9 cellular contexts compared by ENCODE assay signal in genomic region chr19:35495107-35496064, GRCh38. TPM values are rescaled to one million over a fixed set of nuclear protein-coding genes. Genes with fewer than 3 reads are reported as not detected.
DNase-seq lines count a peak whose midpoint lies in the region; ATAC-seq and TF ChIP-seq lines count a peak whose summit lies in the region.
"Had no signal": no experiment of that assay in that cellular context is flagged by ENCODE, and none has a peak within 500 bp of the region (broad histone marks: within the 10 kb centered on the region; RNA-seq: fewer than 3 reads in every experiment).

No MANE protein-coding gene starts in this region.

- H3K4me3 ChIP-seq in DOHH2 (ENCODE audit: low read length) (peak overlapping the region; percentile 45), psoas muscle (no peak overlapping the region), vagina (no peak overlapping the region)

- peak in 58 of 76 experiments; percentile 10 to 74 (median 48) for DNase-seq in HUDEP-2 (lab: John Stamatoyannopoulos, UW; ENCODE audit: unreplicated experiment in 76 of 76)
- DNase-seq in SKM-1 treated with dmso at 0.1 percent for 144 hours (lab: John Stamatoyannopoulos, UW; ENCODE audit: unreplicated experiment), result peak; percentile 54
- DNase-seq in activated naive CD4-positive, alpha-beta T cell treated with anti-CD3 and anti-CD28 coated beads, Interleukin-2, amount 50 U/mL, for 72 hours (ENCODE audit: low spot score in 2 of 2), result peak; percentile 75 to 78
- DNase-seq in Right ventricle myocardium inferior (ENCODE audit: missing footprints), result peak; percentile 87
- DNase-seq in psoas muscle, result peak; percentile 57 to 78
- no peak for DNase-seq in vagina (ENCODE audit: extremely low spot score in 2 of 2)

- H3K9me3 Mint-ChIP-seq in activated naive CD4-positive, alpha-beta T cell treated with anti-CD3 and anti-CD28 coated beads, Interleukin-2, amount 50 U/mL, for 72 hours, result no peaks in the 10 kb centered on the region

- H3K79me2 ChIP-seq in DOHH2 (ENCODE audit: control insufficient read depth, low read length), result no peaks in the 10 kb centered on the region

- H3K4me2 ChIP-seq in DOHH2 (ENCODE audit: low read length), result peak overlapping the region; percentile 56

- H3K27me3 ChIP-seq in DOHH2 (ENCODE audit: control insufficient read depth, low read length) (peaks cover 24% of the 10 kb centered on the region), psoas muscle (ENCODE audit: insufficient read depth in 3 of 3, low read length in 2 of 3) (peaks cover 0 to 4% (median 0%) of the 10 kb centered on the region in 3 donors), vagina (no peaks in the 10 kb centered on the region)

- no peaks in the 10 kb centered on the region for H3K9me3 ChIP-seq in DOHH2 (ENCODE audit: control insufficient read depth, insufficient read depth, low read length)
- H3K9me3 ChIP-seq in psoas muscle, result no peaks in the 10 kb centered on the region
- no peaks in the 10 kb centered on the region for H3K9me3 ChIP-seq in vagina

- no peaks in the 10 kb centered on the region for H4K20me1 ChIP-seq in DOHH2 (ENCODE audit: control insufficient read depth, insufficient read depth, low read depth, low read length)

- H3F3A ChIP-seq in DOHH2 (ENCODE audit: control insufficient read depth, insufficient read depth), result no peaks in the 10 kb centered on the region; the same call in 1 of the 2 replicates

- intact Hi-C loops in Right ventricle myocardium inferior (cut with DNase I) (loop anchor here (2.0 kb wide), 1 partner anchor 143 kb away; no protein-coding TSS in a partner anchor), psoas muscle (cut with DNase I) (loop anchor here (2.0 to 10.0 kb wide), 3 partner anchors 141 to 221 kb away; partner anchors contain the start of gene FFAR3 (in 1 of the 2)), vagina (cut with DNase I) (loop anchor here (10.0 kb wide), 1 partner anchor 141 kb away; the partner anchor contains the start of gene FFAR3)

- no peaks in the 10 kb centered on the region for H3K9me2 ChIP-seq in DOHH2 (replicated peaks; ENCODE audit: control insufficient read depth, low read length)

- H3K36me3 Mint-ChIP-seq in activated naive CD4-positive, alpha-beta T cell treated with anti-CD3 and anti-CD28 coated beads, Interleukin-2, amount 50 U/mL, for 72 hours, result no peaks in the 10 kb centered on the region

- no peak for TF ChIP-seq POLR2A in vagina (IDR thresholded peaks at IDR 0.05)

- H3K36me3 ChIP-seq in DOHH2 (ENCODE audit: control insufficient read depth, low read length), result peaks cover 7% of the 10 kb centered on the region; the same call in 1 of the 2 replicates
- H3K36me3 ChIP-seq in psoas muscle (ENCODE audit: insufficient read depth in 1 of 2, low read depth in 1 of 2), result no peaks in the 10 kb centered on the region
- no peaks in the 10 kb centered on the region for H3K36me3 ChIP-seq in vagina

- peak; percentile 94 to 98 for ATAC-seq in activated naive CD4-positive, alpha-beta T cell treated with anti-CD3 and anti-CD28 coated beads, Interleukin-2, amount 50 U/mL, for 72 hours
- peak; percentile 92 for ATAC-seq in Right ventricle myocardium inferior
- ATAC-seq in psoas muscle, result peak; percentile 79 to 91 (median 85)
- no peak for ATAC-seq in GM21576 (IDR thresholded peaks at IDR 0.05; ENCODE audit: unreplicated experiment)

- H3K4me1 ChIP-seq in DOHH2 (ENCODE audit: control insufficient read depth, low read length) (peaks cover 29% of the 10 kb centered on the region), psoas muscle (peaks cover 3% of the 10 kb centered on the region), vagina (peaks cover 5% of the 10 kb centered on the region)

- TF ChIP-seq CTCF in DOHH2 (IDR thresholded peaks at IDR 0.05; ENCODE audit: low read depth, low read length, poor library complexity, severe bottlenecking) (peak; percentile 97), psoas muscle (IDR thresholded peaks at IDR 0.05) (peak; percentile 89), vagina (IDR thresholded peaks at IDR 0.05) (peak; percentile 67 to 92 (median 78))

- H3K27ac ChIP-seq in DOHH2 (ENCODE audit: low read depth, low read length) (no peak overlapping the region), psoas muscle (no peak overlapping the region), vagina (peak overlapping the region; percentile 31)
- H3K27ac ChIP-seq: epithelial cell of prostate had no signal

- 22 to 25% (median 23%) methylated on average over 29 to 30 of the region's 30 CpGs for WGBS in psoas muscle, 3 donors

- H3K27ac Mint-ChIP-seq in activated naive CD4-positive, alpha-beta T cell treated with anti-CD3 and anti-CD28 coated beads, Interleukin-2, amount 50 U/mL, for 72 hours, result no peak overlapping the region

RNA-seq across cellular contexts. Expression of gene KRTDAP, which starts 5.1 kb away (rescaled TPM):
- not detected for total RNA-seq in activated naive CD4-positive, alpha-beta T cell treated with anti-CD3 and anti-CD28 coated beads, Interleukin-2, amount 50 U/mL, for 72 hours
- total RNA-seq in Right ventricle myocardium inferior (not detected), psoas muscle (not detected), vagina (687 TPM)
- polyA plus RNA-seq in psoas muscle, result not detected

RNA-seq across cellular contexts. Expression of gene DMKN, which starts 18.1 kb away (rescaled TPM):
- total RNA-seq in activated naive CD4-positive, alpha-beta T cell treated with anti-CD3 and anti-CD28 coated beads, Interleukin-2, amount 50 U/mL, for 72 hours, result 1 to 10 TPM in 1 of 2 donors, under 1 TPM in 1; 0.46 to 3.6 TPM
- total RNA-seq in Right ventricle myocardium inferior (3.4 TPM), psoas muscle (under 1 TPM in 3 of 4 donors, not detected in 1; 0.44 to 0.63 (median 0.45) TPM), vagina (237 TPM)
- under 1 TPM; 0.21 to 0.77 (median 0.73) TPM for polyA plus RNA-seq in psoas muscle

RNA-seq across cellular contexts. Expression of gene SBSN, which starts 32.7 kb away (rescaled TPM):
- total RNA-seq in activated naive CD4-positive, alpha-beta T cell treated with anti-CD3 and anti-CD28 coated beads, Interleukin-2, amount 50 U/mL, for 72 hours, result not detected
- not detected for total RNA-seq in Right ventricle myocardium inferior
- not detected for total RNA-seq in psoas muscle
- polyA plus RNA-seq in psoas muscle, result under 1 TPM in 1 of 3 donors, not detected in 2; 0.09 TPM
- total RNA-seq in vagina, result 162 TPM

RNA-seq across cellular contexts. Expression of gene GAPDHS, which starts 37.9 kb away (rescaled TPM):
- not detected for total RNA-seq in activated naive CD4-positive, alpha-beta T cell treated with anti-CD3 and anti-CD28 coated beads, Interleukin-2, amount 50 U/mL, for 72 hours
- not detected for total RNA-seq in Right ventricle myocardium inferior
- total RNA-seq in psoas muscle, result not detected
- polyA plus RNA-seq in psoas muscle, result not detected
- total RNA-seq in vagina, result not detected

RNA-seq across cellular contexts. Expression of gene FFAR2, which starts 47.3 kb away (rescaled TPM):
- total RNA-seq in activated naive CD4-positive, alpha-beta T cell treated with anti-CD3 and anti-CD28 coated beads, Interleukin-2, amount 50 U/mL, for 72 hours, result not detected
- total RNA-seq in Right ventricle myocardium inferior (0.32 TPM), psoas muscle (under 1 TPM in 3 of 4 donors, not detected in 1; 0.13 to 0.47 (median 0.41) TPM), vagina (not detected)
- under 1 TPM; 0.07 to 0.16 (median 0.08) TPM for polyA plus RNA-seq in psoas muscle

Comparison
In these comparisons a context has a peak if more than half of its experiments do, and no peak if none do; other contexts are left out.
1. DNase-seq: peak in HUDEP-2 (58 of 76), SKM-1 treated with dmso at 0.1 percent for 144 hours (single experiment), activated naive CD4-positive, alpha-beta T cell treated with anti-CD3 and anti-CD28 coated beads, Interleukin-2, amount 50 U/mL, for 72 hours (2 of 2), Right ventricle myocardium inferior (single experiment) and psoas muscle (2 of 2); none in vagina (0 of 2).
2. RNA of gene KRTDAP, which starts 5.1 kb away (total RNA-seq): 687 TPM in vagina (single experiment); not detected in activated naive CD4-positive, alpha-beta T cell treated with anti-CD3 and anti-CD28 coated beads, Interleukin-2, amount 50 U/mL, for 72 hours, not detected in Right ventricle myocardium inferior (single experiment) and not detected in psoas muscle; every median in the first group is over 100 times any median in the second.
3. RNA of gene DMKN, which starts 18.1 kb away (total RNA-seq): 237 TPM in vagina (single experiment); 0.46 to 3.6 TPM in activated naive CD4-positive, alpha-beta T cell treated with anti-CD3 and anti-CD28 coated beads, Interleukin-2, amount 50 U/mL, for 72 hours, 3.4 TPM in Right ventricle myocardium inferior (single experiment) and 0.44 to 0.63 TPM in psoas muscle; every median in the first group is over 10 times any median in the second.
4. RNA of gene SBSN, which starts 32.7 kb away (total RNA-seq): 162 TPM in vagina (single experiment); not detected in activated naive CD4-positive, alpha-beta T cell treated with anti-CD3 and anti-CD28 coated beads, Interleukin-2, amount 50 U/mL, for 72 hours, not detected in Right ventricle myocardium inferior (single experiment) and not detected in psoas muscle; every median in the first group is over 100 times any median in the second.
5. Peak in every context shown above with its lines, with median percentiles within 50 percentile points of each other: CTCF ChIP-seq.